Comparison of ENCODE assay signal across 9 cellular contexts in genomic region chr9:2024888-2025781, GRCh38. TPM values are rescaled to one million over a fixed set of nuclear protein-coding genes. Genes with fewer than 3 reads are reported as not detected.
DNase-seq lines count a peak whose midpoint lies in the region; ATAC-seq, FAIRE-seq and TF ChIP-seq lines count a peak whose summit lies in the region.
"Had no signal": no experiment of that assay in that cellular context is flagged by ENCODE, and none has a peak within 500 bp of the region (broad histone marks: within the 10 kb centered on the region; RNA-seq: fewer than 3 reads in every experiment).

No MANE protein-coding gene starts in this region.

- H3K9me3 ChIP-seq in K562 (replicated peaks; ENCODE audit: control insufficient read depth, insufficient read depth, low read depth, low read length), result no peaks in the 10 kb centered on the region
- H3K9me3 ChIP-seq in muscle layer of duodenum (ENCODE audit: control insufficient read depth in 1 of 2, low read length in 2 of 2), result no peaks in the 10 kb centered on the region

- H3K27me3 ChIP-seq in K562 (ENCODE audit: control insufficient read depth in 2 of 2, insufficient read depth in 2 of 2, low read length in 2 of 2) (no peaks in the 10 kb centered on the region), muscle layer of duodenum (ENCODE audit: low read depth, low read length) (no peaks in the 10 kb centered on the region)

- TF ChIP-seq EP300 in K562 (IDR thresholded peaks at IDR 0.05; ENCODE audit: low read length), result no peak

- CTCF ChIA-PET in K562 (lab: Yijun Ruan, JAX; ENCODE audit: low intra/inter-chr PET ratio), result no interaction called here

- intact Hi-C loops in K562 (cut with micrococcal nuclease) (no loop called here), posterior cingulate gyrus (cut with DNase I) (no loop called here)

- TF ChIP-seq CTCF in K562 (IDR thresholded peaks at IDR 0.05 in 2 of 3, conservative IDR thresholded peaks at IDR 0.05 in 1 of 3; ENCODE audit: insufficient read depth in 2 of 3, low read depth in 1 of 3, low read length in 3 of 3), result no peak

- H3K27ac ChIP-seq in K562 (ENCODE audit: extremely low read depth, low read depth, low read length) (peak overlapping the region; percentile 78), muscle layer of duodenum (ENCODE audit: low read length) (peak overlapping the region; percentile 3)

- peak overlapping the region; percentile 33 to 58; a peak in 3 of 4 replicates for H3K9ac ChIP-seq in K562 (ENCODE audit: insufficient read depth in 1 of 2, low read depth in 2 of 2, low read length in 2 of 2)

- FAIRE-seq in K562 (lab: Jason Lieb, UNC), result peak; percentile 40
- FAIRE-seq in H54 (lab: Jason Lieb, UNC), result no peak

- H3K4me1 ChIP-seq in K562 (replicated peaks in 1 of 2; ENCODE audit: control insufficient read depth in 2 of 2, insufficient read depth in 2 of 2, low read length in 2 of 2) (peaks cover 7 to 50% of the 10 kb centered on the region in 2 experiments), muscle layer of duodenum (ENCODE audit: control insufficient read depth in 1 of 2, insufficient read depth in 2 of 2, low read length in 2 of 2) (peaks cover 39 to 43% of the 10 kb centered on the region in 2 donors)

- peaks cover 100% of the 10 kb centered on the region for H3K79me2 ChIP-seq in K562 (ENCODE audit: control insufficient read depth, insufficient read depth, low read length)

- H3K4me3 ChIP-seq in K562, result no peak overlapping the region
- H3K4me3 ChIP-seq in muscle layer of duodenum (ENCODE audit: low read depth in 1 of 2, low read length in 2 of 2), result no peak overlapping the region

- WGBS in K562 (ENCODE audit: insufficient coverage, low coverage, missing lambda C conversion rate), result 9% methylated on average over 4 of the region's 5 CpGs

- TF ChIP-seq POLR2A in K562 (conservative IDR thresholded peaks at IDR 0.05), result no peak
- no peak for TF ChIP-seq POLR2A in H54 (IDR thresholded peaks at IDR 0.05; ENCODE audit: low read depth, low read length)

- in situ Hi-C loops in K562 (cut with MboI), result no loop called here

- H3K4me2 ChIP-seq in K562 (ENCODE audit: insufficient read depth, low read length), result peak overlapping the region; percentile 66

- peak; percentile 43 for ATAC-seq in K562

- BruUV-seq in K562 (replicated peaks; lab: Mats Ljungman, UMichigan), result no TSS peak

- H2AFZ ChIP-seq in K562 (ENCODE audit: low read depth, low read length), result 0 out of 2 replicates have a peak overlapping the region, but pooled peaks have one; percentile 19

- peaks cover 14% of the 10 kb centered on the region for H3K36me3 ChIP-seq in K562 (ENCODE audit: control insufficient read depth, insufficient read depth, low read length)
- H3K36me3 ChIP-seq in muscle layer of duodenum (ENCODE audit: control insufficient read depth in 1 of 2, insufficient read depth in 2 of 2, low read length in 2 of 2), result no peaks in the 10 kb centered on the region

- H3K9me1 ChIP-seq in K562 (ENCODE audit: control insufficient read depth, insufficient read depth, low read length), result no peaks in the 10 kb centered on the region

- H4K20me1 ChIP-seq in K562 (replicated peaks; ENCODE audit: control insufficient read depth, insufficient read depth, low read length), result no peaks in the 10 kb centered on the region

- POLR2A ChIA-PET in K562 (lab: Yijun Ruan, JAX), result interaction anchor here (0.7 kb wide), 2 partner anchors 16 to 235 kb away, joined by 3 read pairs; no protein-coding TSS in a partner anchor

- DNase-seq in AG08395 (ENCODE audit: low spot score) (peak; percentile 33), LHCN-M2 (ENCODE audit: low read depth) (peak; percentile 14), K562 (ENCODE audit: extremely low read depth in 1 of 4, low spot score in 3 of 4) (no peak), H54 (ENCODE audit: insufficient read length, low spot score) (no peak), NCI-H1048 (lab: John Stamatoyannopoulos, UW) (no peak), posterior cingulate gyrus (no peak)
- DNase-seq in activated CD8-positive, alpha-beta memory T cell treated with anti-CD3 and anti-CD28 coated beads for 24 hours, result no peak
- DNase-seq: NCI-H345 had no signal

- TF ChIP-seq RAD21 in K562 (CRISPR knock-in tag; conservative IDR thresholded peaks at IDR 0.05 in 1 of 2, IDR thresholded peaks at IDR 0.05 in 1 of 2), result no peak

TF ChIP-seq in K562, 482 proteins besides CTCF, POLR2A, EP300 and RAD21 (continues in another document):
- TF ChIP-seq ZC3H8 (IDR thresholded peaks at IDR 0.05) (no peak), VEZF1 (CRISPR knock-in tag; IDR thresholded peaks at IDR 0.05) (no peak), SP1 (CRISPR knock-in tag; IDR thresholded peaks at IDR 0.05) (no peak), MYC (IDR thresholded peaks at IDR 0.05; ENCODE audit: low read depth, low read length) (no peak), MYC (CRISPR knock-in tag; IDR thresholded peaks at IDR 0.05; ENCODE audit: borderline replicate concordance, low read depth) (no peak), REST (CRISPR knock-in tag; IDR thresholded peaks at IDR 0.05; ENCODE audit: low read depth) (no peak), ZNF324 (CRISPR knock-in tag; IDR thresholded peaks at IDR 0.05) (no peak), CCAR2 (IDR thresholded peaks at IDR 0.05; ENCODE audit: low read depth, low read length) (no peak), IFI16 (CRISPR knock-in tag; IDR thresholded peaks at IDR 0.05) (no peak)

RNA-seq across cellular contexts. Expression of gene SMARCA2, which starts 10.0 kb away (rescaled TPM):
- total RNA-seq in LHCN-M2 (2014; rRNA removed) (65.1 and 71.2 TPM in 2 replicates), K562 (2014; rRNA removed) (21.2 and 23.7 TPM in 2 replicates), K562 (2014; rRNA removed; fragmentation: Illumina TruSeq; extraction: Trizol) (32.6 and 34.9 TPM in 2 replicates), K562 (2015; rRNA removed; fragmentation: Illumina TruSeq; extraction: Trizol) (30.1 and 32.9 TPM in 2 replicates), K562 (2021) (34.8 and 35.0 TPM in 2 replicates)
- 31.6 TPM for polyA plus RNA-seq in LHCN-M2 (2012)
- total RNA-seq in K562 (2011; cell fraction: chromatin; rRNA removed; ENCODE audit: low replicate concordance), result 79.2 and 117 TPM in 2 replicates
- total RNA-seq in K562 (2011; cell fraction: nucleolus; rRNA removed), result 31.4 and 47.4 TPM in 2 replicates
- total RNA-seq in K562 (2011; cell fraction: nucleoplasm; rRNA removed), result 67.2 and 80.6 TPM in 2 replicates
- polyA plus RNA-seq in K562 (2011; rRNA removed) (28.8 and 45.9 TPM in 2 replicates), K562 (2014; fragmentation: Illumina TruSeq; extraction: Trizol) (25.5 and 27.8 TPM in 2 replicates), K562 (2014; fragmentation: Nextera tagmentation; extraction: Ambion mirVana) (1 to 10 TPM; 8.0 to 8.3 TPM), K562 (2014; rRNA removed) (17.8 and 20.4 TPM in 2 replicates)
- 40.2 and 49.5 TPM in 2 replicates for polyA plus RNA-seq in K562 (2011; cell fraction: cytosol; rRNA removed)
- 66.9 and 68.6 TPM in 2 replicates for polyA plus RNA-seq in K562 (2011; cell fraction: nucleus; rRNA removed)
- polyA plus RNA-seq in K562 (2012), result 25.1 and 25.2 TPM in 2 replicates
- 74.8 and 99.3 TPM in 2 replicates for polyA minus RNA-seq in K562 (2011; rRNA and poly(A)+ RNA removed)
- 22.7 and 27.1 TPM in 2 replicates for polyA minus RNA-seq in K562 (2011; cell fraction: cytosol; rRNA and poly(A)+ RNA removed)
- 84.8 and 137 TPM in 2 replicates for polyA minus RNA-seq in K562 (2011; cell fraction: nucleus; rRNA and poly(A)+ RNA removed)

Comparison
In these comparisons a context has a peak if more than half of its experiments do, and no peak if none do; other contexts are left out.
1. DNase-seq: peak in AG08395 (single experiment) and LHCN-M2 (single experiment); none in K562 (0 of 4), H54 (single experiment), NCI-H1048 (single experiment), posterior cingulate gyrus (0 of 10) and activated CD8-positive, alpha-beta memory T cell treated with anti-CD3 and anti-CD28 coated beads for 24 hours (single experiment).